8 cellular contexts compared by ENCODE assay signal in the genomic region with DNA sequence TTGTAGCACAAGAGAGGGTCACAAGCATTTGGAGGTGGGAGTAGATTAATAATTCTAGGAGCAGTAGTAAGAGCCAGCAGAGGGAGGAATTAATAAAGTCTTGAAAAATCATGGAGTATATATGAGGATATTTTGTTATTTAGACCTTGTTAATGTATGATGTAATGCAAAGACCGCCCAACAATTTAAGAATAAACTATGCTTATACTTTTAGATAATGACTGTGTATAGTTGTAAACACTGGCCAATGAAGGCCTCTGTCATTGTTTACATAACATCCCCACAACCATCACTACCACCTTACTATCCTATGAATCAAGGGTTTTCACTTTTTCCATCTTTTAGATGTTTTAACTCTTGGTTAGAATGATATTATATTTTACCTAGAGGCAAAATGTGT. TPM values are rescaled to one million over a fixed set of nuclear protein-coding genes. Genes with fewer than 3 reads are reported as not detected.
"Had no signal": no experiment of that assay in that cellular context is flagged by ENCODE, and none has a peak within 500 bp of the region (broad histone marks: within the 10 kb centered on the region; RNA-seq: fewer than 3 reads in every experiment).

No MANE protein-coding gene starts in this region.

- ATAC-seq: GM12878 had no signal

- FAIRE-seq: G401.6, GM12878, GM12891, GM12892, GM18507, GM19239 had no signal

- H3K4me3 ChIP-seq: GM12878 had no signal

- DNase-seq: GDM1, GF-D8 had no signal

RNA-seq across cellular contexts. Expression of gene OSR1, which starts 37.6 kb away (rescaled TPM):
- total RNA-seq: GM12878 had no signal
- polyA plus RNA-seq: GM12878 had no signal
